9 cellular contexts compared by ENCODE assay signal in genomic region chrX:71622347-71623104, GRCh38. TPM values are rescaled to one million over a fixed set of nuclear protein-coding genes. Genes with fewer than 3 reads are reported as not detected.
DNase-seq lines count a peak whose midpoint lies in the region; ATAC-seq and TF ChIP-seq lines count a peak whose summit lies in the region.
"Had no signal": no experiment of that assay in that cellular context is flagged by ENCODE, and none has a peak within 500 bp of the region (broad histone marks: within the 10 kb centered on the region; RNA-seq: fewer than 3 reads in every experiment).

No MANE protein-coding gene starts in this region.

- H3K4me1 ChIP-seq in tibial nerve = peaks cover 0 to 21% (median 10%) of the 10 kb centered on the region in 4 donors

- TF ChIP-seq CTCF in fibroblast of mammary gland (conservative IDR thresholded peaks at IDR 0.05; ENCODE audit: control insufficient read depth, insufficient read depth, low read depth, low read length) (no peak), neural crest cell (conservative IDR thresholded peaks at IDR 0.05) (peak; percentile 19), tibial nerve (IDR thresholded peaks at IDR 0.05) (peak in 3 of 5 experiments; percentile 11 to 31 (median 15))

- H3K27me3 Mint-ChIP-seq in neural crest cell (ENCODE audit: low read depth) = no peaks in the 10 kb centered on the region

- no peak for TF ChIP-seq EP300 in tibial nerve (IDR thresholded peaks at IDR 0.05)

- DNase-seq in DMS 273 (lab: John Stamatoyannopoulos, UW; ENCODE audit: unreplicated experiment) = peak; percentile 47
- no peak for DNase-seq in DMS 273 treated with DMSO at 0.1 percent for 48 hours (lab: John Stamatoyannopoulos, UW)
- peak; percentile 72 for DNase-seq in NOMO-1 treated with DMSO at 0.1 percent for 48 hours (lab: John Stamatoyannopoulos, UW; ENCODE audit: unreplicated experiment)
- peak; percentile 39 to 66 for DNase-seq in activated T-helper 1 cell treated with anti-CD3 and anti-CD28 coated beads, Interleukin-2, amount 50 U/mL, for 16 hours (ENCODE audit: low read depth in 1 of 2, low spot score in 1 of 2)
- peak; percentile 56 for DNase-seq in fibroblast of mammary gland (ENCODE audit: low read depth)
- peak; percentile 4 for DNase-seq in neural crest cell (ENCODE audit: low read depth, low spot score)
- peak; percentile 47 to 50 for DNase-seq in tibial nerve (ENCODE audit: low spot score in 2 of 2)

- TF ChIP-seq POLR2A in tibial nerve (IDR thresholded peaks at IDR 0.05) = no peak

- H3K36me3 ChIP-seq in tibial nerve = no peaks in the 10 kb centered on the region

- peaks cover 3% of the 10 kb centered on the region for H3K4me1 Mint-ChIP-seq in neural crest cell

- no peak overlapping the region for H3K4me3 Mint-ChIP-seq in neural crest cell

- 34 to 62% methylated on average over 5 to 15 of the region's 15 CpGs for WGBS in tibial nerve, 2 donors

- peak; percentile 56 for ATAC-seq in HG02943 (IDR thresholded peaks at IDR 0.05; ENCODE audit: low read depth, unreplicated experiment)

- H3K36me3 Mint-ChIP-seq in neural crest cell (ENCODE audit: low read depth) = no peaks in the 10 kb centered on the region

- H3K27ac ChIP-seq in tibial nerve = peak overlapping the region; percentile 9 to 85 (median 72)
- H3K27ac ChIP-seq: 22Rv1 had no signal

- H3K9me3 ChIP-seq in tibial nerve = no peaks in the 10 kb centered on the region

- peaks cover 2% of the 10 kb centered on the region for H3K9me3 Mint-ChIP-seq in neural crest cell

- no peak overlapping the region for H3K4me3 ChIP-seq in fibroblast of mammary gland (ENCODE audit: control insufficient read depth, low read depth, low read length)
- no peak overlapping the region for H3K4me3 ChIP-seq in tibial nerve

- peak overlapping the region; percentile 35 for H3K27ac Mint-ChIP-seq in neural crest cell (ENCODE audit: unreplicated experiment)

- peaks cover 0 to 8% of the 10 kb centered on the region in 2 donors for H3K27me3 ChIP-seq in tibial nerve

RNA-seq across cellular contexts. Expression of gene CXCR3, which starts 4.2 kb away (rescaled TPM):
- total RNA-seq in neural crest cell (not detected in 2 replicates), tibial nerve (not detected)

RNA-seq across cellular contexts. Expression of gene GCNA, which starts 44.3 kb away (rescaled TPM):
- total RNA-seq in neural crest cell (2.0 and 2.3 TPM in 2 replicates), tibial nerve (10 to 100 TPM in 2 of 4 donors, 1 to 10 TPM in 2; 2.8 to 12.9 (median 8.8) TPM)
